ENCODE assay signal across 11 cellular contexts in genomic region chr20:36097751-36098151, GRCh38. TPM values are rescaled to one million over a fixed set of nuclear protein-coding genes. Genes with fewer than 3 reads are reported as not detected.
DNase-seq lines count a peak whose midpoint lies in the region; ATAC-seq, FAIRE-seq and TF ChIP-seq lines count a peak whose summit lies in the region.
"Had no signal": no experiment of that assay in that cellular context is flagged by ENCODE, and none has a peak within 500 bp of the region (broad histone marks: within the 10 kb centered on the region; RNA-seq: fewer than 3 reads in every experiment).

No MANE protein-coding gene starts in this region.

- DNase-seq in NCI-H510A treated with DMSO at 0.1 percent for 48 hours (lab: John Stamatoyannopoulos, UW) (peak; percentile 65), NCI-H510A (lab: John Stamatoyannopoulos, UW) (no peak), RWPE1 (ENCODE audit: low spot score) (no peak), iPS DF 4.7 (ENCODE audit: extremely low read depth, low spot score) (peak; percentile 86), thoracic aorta (ENCODE audit: low spot score) (no peak), GM23248 (no peak), T-cell (no peak), H54 (ENCODE audit: insufficient read length, low spot score) (no peak)
- DNase-seq: stimulated activated CD4-positive, alpha-beta T cell treated with anti-CD3 and anti-CD28 coated beads, Interleukin-4, amount 100 ng/mL, for 1 hour had no signal

- TF ChIP-seq CTCF in RWPE1 (conservative IDR thresholded peaks at IDR 0.05; ENCODE audit: low read depth) (no peak), thoracic aorta (IDR thresholded peaks at IDR 0.05) (no peak)

- no peak overlapping the region for H3K4me3 Mint-ChIP-seq in T-cell

- ATAC-seq in thoracic aorta (ENCODE audit: insufficient number of reproducible peaks, low FRiP score, low read depth) (no peak), T-cell (replicated peaks in 1 of 4) (no peak)

- no peak overlapping the region for H2AFZ ChIP-seq in GM23248

- FAIRE-seq in H54 (lab: Jason Lieb, UNC): no peak
- FAIRE-seq: A204.1 had no signal

- WGBS in GM23248 (ENCODE audit: low coverage in 1 of 2, low lambda C conversion rate in 2 of 2, missing lambda C conversion rate in 2 of 2), 2 experiments: 82 to 95% methylated on average over 1 of the region's 1 CpG

- no peaks in the 10 kb centered on the region for H3K79me2 ChIP-seq in GM23248 (ENCODE audit: insufficient read depth)

- H3K27ac Mint-ChIP-seq in T-cell: no peak overlapping the region

- POLR2A ChIA-PET in RWPE1 (lab: Yijun Ruan, JAX; ENCODE audit: low non-redundant PET) (interaction anchor here (1.1 kb wide), 1 partner anchor 33 kb away, joined by 3 read pairs; no protein-coding TSS in a partner anchor), T-cell (lab: Charles Lee) (no interaction called here)

- H3K27me3 ChIP-seq in thoracic aorta (replicated peaks; ENCODE audit: insufficient read depth) (no peaks in the 10 kb centered on the region), GM23248 (replicated peaks; ENCODE audit: insufficient read depth) (no peaks in the 10 kb centered on the region)
- H3K27me3 ChIP-seq: MG63 had no signal

- H3K4me1 Mint-ChIP-seq in T-cell: peaks cover 10 to 16% (median 12%) of the 10 kb centered on the region in 3 donors

- H3K27me3 Mint-ChIP-seq in T-cell: peaks cover 11 to 12% of the 10 kb centered on the region in 2 donors

- no peak overlapping the region for H3K4me2 ChIP-seq in GM23248 (ENCODE audit: unreplicated experiment)

- in situ Hi-C loops in GM23248 (cut with MboI): no loop called here

- peaks cover 28% of the 10 kb centered on the region for H3F3A ChIP-seq in GM23248 (ENCODE audit: insufficient read depth)

- no peak overlapping the region for H3K9ac ChIP-seq in GM23248

- H3K4me1 ChIP-seq in thoracic aorta (ENCODE audit: control insufficient read depth in 1 of 2, low read depth in 2 of 2) (peaks cover 14 to 41% of the 10 kb centered on the region in 2 donors), GM23248 (ENCODE audit: insufficient read depth) (peaks cover 20% of the 10 kb centered on the region)

- no peak for TF ChIP-seq POLR2A in H54 (IDR thresholded peaks at IDR 0.05; ENCODE audit: low read depth, low read length)

- peaks cover 3% of the 10 kb centered on the region for H3K36me3 Mint-ChIP-seq in T-cell

- H3K9me3 ChIP-seq in thoracic aorta: no peaks in the 10 kb centered on the region
- H3K9me3 ChIP-seq in GM23248 (ENCODE audit: low read depth): no peaks in the 10 kb centered on the region
- H3K9me3 ChIP-seq: MG63 had no signal

- H3K4me3 ChIP-seq in thoracic aorta: no peak overlapping the region
- H3K4me3 ChIP-seq in GM23248: no peak overlapping the region
- H3K4me3 ChIP-seq: MG63 had no signal

- H3K9me2 ChIP-seq in GM23248 (ENCODE audit: insufficient read depth): no peaks in the 10 kb centered on the region

- H3K36me3 ChIP-seq in thoracic aorta: no peaks in the 10 kb centered on the region
- no peaks in the 10 kb centered on the region for H3K36me3 ChIP-seq in GM23248 (ENCODE audit: low read depth)
- H3K36me3 ChIP-seq: MG63 had no signal

- H3K9me3 Mint-ChIP-seq in T-cell: no peaks in the 10 kb centered on the region

- peak overlapping the region; percentile 91 for H3K27ac ChIP-seq in RWPE1
- peak overlapping the region; percentile 41 to 64 for H3K27ac ChIP-seq in thoracic aorta
- no peak overlapping the region for H3K27ac ChIP-seq in GM23248

- no peaks in the 10 kb centered on the region for H4K20me1 ChIP-seq in GM23248 (ENCODE audit: insufficient read depth)

- CTCF ChIA-PET in RWPE1 (lab: Yijun Ruan, JAX): interaction anchor here (0.7 to 1.6 kb wide), 6 partner anchors 41 to 144 kb away, joined by 3 to 8 read pairs (median 4); partner anchors contain the start of gene SCAND1
- CTCF ChIA-PET in T-cell (lab: Charles Lee): interaction anchor here in 1 of 2 donors (0.9 kb wide), 1 partner anchor 155 kb away, joined by 4 read pairs; no protein-coding TSS in a partner anchor

RNA-seq across cellular contexts. Expression of gene EPB41L1, which starts 56.8 kb away (rescaled TPM):
- 100 to 1,000 TPM in 1 of 2 donors, 10 to 100 TPM in 1; 81.1 to 102 TPM for total RNA-seq in thoracic aorta
- total RNA-seq in GM23248 (2014; rRNA removed; shearing (Covaris generic)): 16.2 and 19.2 TPM in 2 replicates
- 15.4 and 17.0 TPM in 2 replicates for polyA plus RNA-seq in GM23248 (2016; fragmentation: Nextera tagmentation; extraction: Ambion mirVana)
- 1 to 10 TPM in 2 of 5 donors, under 1 TPM in 3; 0.19 to 2.0 (median 0.82) TPM for total RNA-seq in T-cell

Comparison
In these comparisons a context has a peak if more than half of its experiments do, and no peak if none do; other contexts are left out.
1. DNase-seq: peak in NCI-H510A treated with DMSO at 0.1 percent for 48 hours (single experiment) and iPS DF 4.7 (single experiment); none in NCI-H510A (single experiment), RWPE1 (single experiment), thoracic aorta (single experiment), GM23248 (single experiment), T-cell (0 of 34) and H54 (single experiment).